In the genomic region with DNA sequence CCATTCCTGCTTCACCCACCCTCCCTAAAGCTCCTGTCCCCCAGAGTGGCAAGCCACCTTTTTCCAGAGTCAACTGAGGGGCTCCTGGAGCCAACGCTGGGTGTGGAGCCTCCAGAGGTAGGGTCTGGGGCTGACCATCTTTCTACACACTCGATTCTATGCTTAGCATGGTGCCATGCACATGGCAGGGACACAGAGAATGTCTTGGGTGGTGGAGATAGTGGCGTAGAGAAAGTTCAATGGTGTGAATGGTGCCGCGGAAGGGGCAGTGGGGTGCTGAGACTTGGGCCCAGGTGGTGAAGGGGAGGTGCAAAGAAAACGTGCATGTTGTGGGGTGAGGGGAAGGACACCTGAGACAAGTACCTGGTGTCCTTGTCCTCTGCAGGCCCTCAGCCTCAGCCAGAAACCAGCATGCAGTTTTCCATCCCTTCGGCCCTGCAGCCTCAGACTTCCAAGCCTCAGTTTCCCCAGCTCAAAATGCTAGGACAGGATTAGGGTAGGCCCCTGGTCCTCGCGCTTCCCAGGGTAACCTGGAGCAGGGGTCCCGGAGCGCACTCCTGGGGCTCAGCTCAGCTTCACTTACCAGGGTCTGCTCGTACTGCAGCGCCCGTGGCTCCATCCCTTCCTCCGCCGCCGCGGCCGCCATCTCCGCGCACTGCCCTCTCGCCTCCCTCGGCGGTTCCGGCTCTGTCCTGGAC, we compare ENCODE assay signal across 8 cellular contexts. TPM values are rescaled to one million over a fixed set of nuclear protein-coding genes. Genes with fewer than 3 reads are reported as not detected.
DNase-seq lines count a peak whose midpoint lies in the region; ATAC-seq, FAIRE-seq and TF ChIP-seq lines count a peak whose summit lies in the region.

No MANE protein-coding gene starts in this region.

- TF ChIP-seq POLR2A in GM12892 (IDR thresholded peaks at IDR 0.05; ENCODE audit: low read depth, low read length), result no peak

- H3K36me3 ChIP-seq in lower lobe of right lung (peaks cover 23% of the 10 kb centered on the region), upper lobe of right lung (peaks cover 9% of the 10 kb centered on the region)

- TF ChIP-seq CTCF in astrocyte of the cerebellum (IDR thresholded peaks at IDR 0.05; ENCODE audit: low read depth, low read length, missing control alignments) (no peak), lower lobe of right lung (IDR thresholded peaks at IDR 0.05) (no peak), upper lobe of right lung (IDR thresholded peaks at IDR 0.05) (no peak)

- peak; percentile 14 for FAIRE-seq in GM12892 (lab: Jason Lieb, UNC)

- in situ Hi-C loops in astrocyte of the cerebellum (cut with HindIII; ENCODE audit: low sequenced_read_pairs), result no loop called here

- H3K4me3 ChIP-seq in astrocyte of the cerebellum (ENCODE audit: low read depth, low read length) (peak overlapping the region; percentile 76), lower lobe of right lung (peak overlapping the region; percentile 98), upper lobe of right lung (peak overlapping the region; percentile 93)

- H3K27me3 ChIP-seq in lower lobe of right lung (ENCODE audit: low read depth), result no peaks in the 10 kb centered on the region
- H3K27me3 ChIP-seq in upper lobe of right lung, result no peaks in the 10 kb centered on the region

- H3K9me3 ChIP-seq in lower lobe of right lung, result no peaks in the 10 kb centered on the region
- no peaks in the 10 kb centered on the region for H3K9me3 ChIP-seq in upper lobe of right lung

- no peak for DNase-seq in GM12892 (ENCODE audit: insufficient read length)
- no peak for DNase-seq in astrocyte of the cerebellum (ENCODE audit: low read depth)
- no peak for DNase-seq in lower lobe of right lung
- no peak for DNase-seq in upper lobe of right lung
- DNase-seq in stimulated activated CD4-positive, alpha-beta T cell treated with anti-CD3 and anti-CD28 coated beads, Interleukin-1b, Interleukin-23, amount 100 ng/mL, for 48 hours, result no peak
- DNase-seq in kidney tubule cell (ENCODE audit: low spot score), result no peak
- DNase-seq in SHP77 (lab: John Stamatoyannopoulos, UW), result no peak

- H3K4me1 ChIP-seq in lower lobe of right lung, result peaks cover 23% of the 10 kb centered on the region
- peaks cover 21% of the 10 kb centered on the region for H3K4me1 ChIP-seq in upper lobe of right lung

- peak; percentile 1 for ATAC-seq in HG03064 (IDR thresholded peaks at IDR 0.05; ENCODE audit: low read depth, unreplicated experiment)
- ATAC-seq in lower lobe of right lung, result no peak
- no peak for ATAC-seq in upper lobe of right lung

- intact Hi-C loops in lower lobe of right lung (cut with DNase I) (no loop called here), upper lobe of right lung (cut with DNase I) (no loop called here)

- H3K27ac ChIP-seq in lower lobe of right lung, result peak overlapping the region; percentile 97
- peak overlapping the region; percentile 100 for H3K27ac ChIP-seq in upper lobe of right lung

RNA-seq across cellular contexts. Expression of a gene that starts 0.4 kb away (rescaled TPM):
- polyA plus RNA-seq in GM12892 (2012; ENCODE audit: missing spikeins), result 1.2 TPM
- total RNA-seq in lower lobe of right lung (4.4 TPM), upper lobe of right lung (3.8 TPM)

RNA-seq across cellular contexts. Expression of a gene that starts 0.5 kb away (rescaled TPM):
- 138 TPM for polyA plus RNA-seq in GM12892 (2012; ENCODE audit: missing spikeins)
- 53.3 TPM for total RNA-seq in lower lobe of right lung
- total RNA-seq in upper lobe of right lung, result 63.2 TPM

RNA-seq across cellular contexts. Expression of a gene that starts 17.0 kb away (rescaled TPM):
- not detected for polyA plus RNA-seq in GM12892 (2012; ENCODE audit: missing spikeins)
- total RNA-seq in lower lobe of right lung (0.24 TPM), upper lobe of right lung (0.20 TPM)

RNA-seq across cellular contexts. Expression of a gene that starts 18.9 kb away (rescaled TPM):
- not detected for polyA plus RNA-seq in GM12892 (2012; ENCODE audit: missing spikeins)
- total RNA-seq in lower lobe of right lung (4.1 TPM), upper lobe of right lung (5.3 TPM)

RNA-seq across cellular contexts. Expression of a gene that starts 23.6 kb away (rescaled TPM):
- 1.6 TPM for polyA plus RNA-seq in GM12892 (2012; ENCODE audit: missing spikeins)
- total RNA-seq in lower lobe of right lung, result 17.0 TPM
- 19.0 TPM for total RNA-seq in upper lobe of right lung
